In the genomic region with DNA sequence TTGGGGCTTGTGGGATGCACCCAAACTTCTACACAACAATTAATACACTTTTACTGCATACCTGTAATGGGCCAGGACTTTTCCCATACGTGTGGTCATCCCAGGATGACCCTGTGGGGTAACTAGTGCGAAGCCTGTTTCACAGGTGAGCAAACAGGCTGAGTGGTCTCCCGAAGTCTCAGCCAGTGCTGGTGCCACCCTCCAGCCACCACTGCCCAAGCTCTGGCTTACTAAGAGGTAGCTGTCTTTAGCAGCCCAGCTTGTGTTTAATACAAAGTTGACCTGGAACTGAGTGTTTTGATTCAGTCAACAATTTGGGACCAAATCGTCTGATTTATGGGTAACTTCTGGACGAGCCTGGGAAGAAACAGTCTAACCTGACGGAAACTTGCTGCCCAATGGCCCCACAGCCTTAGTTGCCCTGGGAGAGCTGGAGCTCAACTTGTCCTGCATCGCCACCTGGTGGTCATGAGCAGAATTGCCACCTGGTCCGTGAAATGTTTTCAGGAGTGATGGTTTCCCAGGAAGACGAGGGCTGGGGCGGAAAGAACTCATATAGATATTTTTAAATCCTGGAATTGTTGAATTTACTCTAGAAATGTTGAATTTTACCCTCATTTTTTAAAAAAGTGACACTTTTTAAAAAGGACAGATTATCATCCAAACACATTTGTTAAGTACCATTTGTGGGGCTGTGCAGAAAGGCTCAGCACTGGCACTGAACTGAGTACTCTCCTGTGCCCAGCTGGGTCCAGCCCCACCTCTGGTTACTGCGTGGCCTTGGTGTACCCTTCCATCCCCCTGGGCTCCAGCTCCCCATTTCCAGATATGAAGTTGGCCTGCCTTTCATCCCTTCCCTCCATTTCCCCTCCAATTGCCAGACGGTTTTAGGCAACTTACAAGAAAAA, we compare ENCODE assay signal across 8 cellular contexts.
DNase-seq lines count a peak whose midpoint lies in the region; ATAC-seq and TF ChIP-seq lines count a peak whose summit lies in the region.

No MANE protein-coding gene starts in this region.

- peak; percentile 56 to 64 for ATAC-seq in activated T-cell treated with anti-CD3 and anti-CD28 coated beads, Interleukin-2, amount 50 U/mL, for 4 hours
- ATAC-seq in stimulated activated naive CD8-positive, alpha-beta T cell treated with anti-CD3 and anti-CD28 coated beads, Interleukin-15, Interleukin-2, amounts not matched to agents 100 U/mL and 50 U/mL, for 24 hours: no peak
- ATAC-seq in GM18909 (IDR thresholded peaks at IDR 0.05; ENCODE audit: poor library complexity, unreplicated experiment): no peak

- H3K4me1 Mint-ChIP-seq in activated T-cell treated with anti-CD3 and anti-CD28 coated beads, Interleukin-2, amount 50 U/mL, for 4 hours (ENCODE audit: low read depth): no peaks in the 10 kb centered on the region

- H3K4me1 ChIP-seq in Peyer's patch: no peaks in the 10 kb centered on the region

- H3K9me3 ChIP-seq in Peyer's patch (no peaks in the 10 kb centered on the region), neural cell (ENCODE audit: low read length) (no peaks in the 10 kb centered on the region)

- no peak overlapping the region for H3K4me3 ChIP-seq in Peyer's patch
- no peak overlapping the region for H3K4me3 ChIP-seq in fibroblast of mammary gland (ENCODE audit: control insufficient read depth, low read depth, low read length)
- H3K4me3 ChIP-seq in neural cell (ENCODE audit: low read length): no peak overlapping the region

- peak; percentile 86 for DNase-seq in ELR (ENCODE audit: low read depth)
- DNase-seq in HPDE6-E6E7 (ENCODE audit: extremely low spot score): peak; percentile 79
- peak; percentile 70 to 93 (median 84) for DNase-seq in Peyer's patch
- DNase-seq in activated T-cell treated with anti-CD3 and anti-CD28 coated beads, Interleukin-2, amount 50 U/mL, for 4 hours: peak; percentile 80
- DNase-seq in fibroblast of mammary gland (ENCODE audit: low read depth): peak; percentile 84
- peak; percentile 80 for DNase-seq in stimulated activated naive CD8-positive, alpha-beta T cell treated with anti-CD3 and anti-CD28 coated beads, Interleukin-15, Interleukin-2, amounts not matched to agents 100 U/mL and 50 U/mL, for 24 hours

- H4K20me1 ChIP-seq in neural cell (ENCODE audit: insufficient read depth): no peaks in the 10 kb centered on the region

- H3K27me3 ChIP-seq in Peyer's patch (no peaks in the 10 kb centered on the region), neural cell (ENCODE audit: insufficient read depth, low read depth, low read length) (no peaks in the 10 kb centered on the region)

- H3K27ac ChIP-seq in Peyer's patch: no peak overlapping the region
- no peak overlapping the region for H3K27ac ChIP-seq in neural cell (ENCODE audit: low read length)

- H3K4me2 ChIP-seq in neural cell (ENCODE audit: low read length): no peak overlapping the region

- TF ChIP-seq RAD21 in neural cell (conservative IDR thresholded peaks at IDR 0.05): peak; percentile 99

- H3F3A ChIP-seq in neural cell (ENCODE audit: insufficient read depth, low read length, poor library complexity, severe bottlenecking): no peaks in the 10 kb centered on the region

- peak; percentile 82 to 99 (median 97) for TF ChIP-seq CTCF in Peyer's patch (IDR thresholded peaks at IDR 0.05)
- TF ChIP-seq CTCF in fibroblast of mammary gland (conservative IDR thresholded peaks at IDR 0.05; ENCODE audit: control insufficient read depth, insufficient read depth, low read depth, low read length): peak; percentile 98
- TF ChIP-seq CTCF in neural cell (IDR thresholded peaks at IDR 0.05; ENCODE audit: poor library complexity, severe bottlenecking): peak; percentile 97

- no peaks in the 10 kb centered on the region for H3K27me3 Mint-ChIP-seq in activated T-cell treated with anti-CD3 and anti-CD28 coated beads, Interleukin-2, amount 50 U/mL, for 4 hours (ENCODE audit: low read depth)

- H3K9ac ChIP-seq in neural cell (ENCODE audit: low read length): no peak overlapping the region

- TF ChIP-seq POLR2A in Peyer's patch (IDR thresholded peaks at IDR 0.05): no peak

- no peak for TF ChIP-seq EP300 in neural cell (conservative IDR thresholded peaks at IDR 0.05; ENCODE audit: poor library complexity, severe bottlenecking)

- H3K36me3 ChIP-seq in Peyer's patch: no peaks in the 10 kb centered on the region
- H3K36me3 ChIP-seq in neural cell (ENCODE audit: insufficient read depth, low read length): no peaks in the 10 kb centered on the region

- no peak overlapping the region for H2AFZ ChIP-seq in neural cell (ENCODE audit: low read depth, low read length)

- H3K9me2 ChIP-seq in neural cell (ENCODE audit: insufficient read depth, low read length): no peaks in the 10 kb centered on the region

- no peaks in the 10 kb centered on the region for H3K9me3 Mint-ChIP-seq in activated T-cell treated with anti-CD3 and anti-CD28 coated beads, Interleukin-2, amount 50 U/mL, for 4 hours

- no peak overlapping the region for H3K4me3 Mint-ChIP-seq in activated T-cell treated with anti-CD3 and anti-CD28 coated beads, Interleukin-2, amount 50 U/mL, for 4 hours

- no peaks in the 10 kb centered on the region for H3K36me3 Mint-ChIP-seq in activated T-cell treated with anti-CD3 and anti-CD28 coated beads, Interleukin-2, amount 50 U/mL, for 4 hours (ENCODE audit: insufficient read depth)

- H3K79me2 ChIP-seq in neural cell (replicated peaks; ENCODE audit: insufficient read depth, low read length): no peaks in the 10 kb centered on the region

TF ChIP-seq in neural cell, 6 proteins besides CTCF, POLR2A, EP300 and RAD21:
- peak; percentile 99 for TF ChIP-seq SMC3 (conservative IDR thresholded peaks at IDR 0.05; ENCODE audit: poor library complexity)
- TF ChIP-seq MXI1 (conservative IDR thresholded peaks at IDR 0.05; ENCODE audit: poor library complexity, severe bottlenecking): no peak
TF ChIP-seq in neural cell: peak in this region for 1.

Comparison
In these comparisons a context has a peak if more than half of its experiments do, and no peak if none do; other contexts are left out.
1. ATAC-seq: peak in activated T-cell treated with anti-CD3 and anti-CD28 coated beads, Interleukin-2, amount 50 U/mL, for 4 hours (2 of 2); none in stimulated activated naive CD8-positive, alpha-beta T cell treated with anti-CD3 and anti-CD28 coated beads, Interleukin-15, Interleukin-2, amounts not matched to agents 100 U/mL and 50 U/mL, for 24 hours (single experiment) and GM18909 (single experiment).
2. Peak in every context shown above with its lines, with median percentiles within 50 percentile points of each other: DNase-seq and CTCF ChIP-seq.